ENCODE assay signal across 1 cellular context in the genomic region with DNA sequence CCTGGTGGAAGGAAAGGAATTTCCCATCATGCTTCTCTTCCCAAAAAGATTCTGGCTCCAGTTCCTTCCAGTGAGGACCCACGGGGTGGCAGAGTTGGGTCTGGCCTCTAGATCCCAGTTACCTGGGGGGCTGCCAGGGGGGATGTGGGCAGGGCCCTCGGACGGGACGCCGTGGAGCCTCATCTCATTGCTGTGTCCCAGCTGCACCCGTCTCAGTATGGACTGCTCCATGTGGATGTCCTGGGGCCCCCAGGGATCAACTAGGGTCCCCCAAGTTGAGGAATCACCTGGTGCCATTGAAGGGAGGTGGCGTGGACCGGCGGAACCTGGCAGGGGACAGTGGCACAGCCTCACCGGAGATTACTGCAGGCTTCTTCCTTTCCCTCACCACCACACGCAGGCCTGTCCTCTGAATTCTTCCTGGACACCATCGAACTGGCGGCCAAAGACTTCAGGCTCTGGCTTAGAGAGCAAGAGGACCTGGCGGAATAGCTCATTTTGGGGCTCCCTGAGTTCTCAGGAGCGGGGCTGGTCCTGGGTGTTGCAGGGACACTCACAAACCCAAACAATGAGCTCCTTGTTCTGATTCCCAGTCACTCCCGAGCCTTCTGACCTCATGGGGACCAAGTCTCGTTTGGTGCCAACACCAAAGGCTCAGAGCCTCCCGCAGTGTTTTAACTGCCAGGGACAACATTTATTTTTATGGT.
TF ChIP-seq lines count a peak whose summit lies in the region.

No MANE protein-coding gene starts in this region.

TF ChIP-seq in HepG2, 621 proteins besides CTCF, POLR2A, EP300 and RAD21:
- TF ChIP-seq BCL6 (CRISPR knock-in tag; IDR thresholded peaks at IDR 0.05) (no peak), ZNF335 (CRISPR knock-in tag; IDR thresholded peaks at IDR 0.05) (no peak), ZFP1 (CRISPR knock-in tag; IDR thresholded peaks at IDR 0.05) (no peak), ZC3H4 (CRISPR knock-in tag; IDR thresholded peaks at IDR 0.05; ENCODE audit: borderline replicate concordance) (no peak), RFX1 (IDR thresholded peaks at IDR 0.05) (no peak), RARA (CRISPR knock-in tag; IDR thresholded peaks at IDR 0.05) (no peak)
- TF ChIP-seq, protein P1, sequence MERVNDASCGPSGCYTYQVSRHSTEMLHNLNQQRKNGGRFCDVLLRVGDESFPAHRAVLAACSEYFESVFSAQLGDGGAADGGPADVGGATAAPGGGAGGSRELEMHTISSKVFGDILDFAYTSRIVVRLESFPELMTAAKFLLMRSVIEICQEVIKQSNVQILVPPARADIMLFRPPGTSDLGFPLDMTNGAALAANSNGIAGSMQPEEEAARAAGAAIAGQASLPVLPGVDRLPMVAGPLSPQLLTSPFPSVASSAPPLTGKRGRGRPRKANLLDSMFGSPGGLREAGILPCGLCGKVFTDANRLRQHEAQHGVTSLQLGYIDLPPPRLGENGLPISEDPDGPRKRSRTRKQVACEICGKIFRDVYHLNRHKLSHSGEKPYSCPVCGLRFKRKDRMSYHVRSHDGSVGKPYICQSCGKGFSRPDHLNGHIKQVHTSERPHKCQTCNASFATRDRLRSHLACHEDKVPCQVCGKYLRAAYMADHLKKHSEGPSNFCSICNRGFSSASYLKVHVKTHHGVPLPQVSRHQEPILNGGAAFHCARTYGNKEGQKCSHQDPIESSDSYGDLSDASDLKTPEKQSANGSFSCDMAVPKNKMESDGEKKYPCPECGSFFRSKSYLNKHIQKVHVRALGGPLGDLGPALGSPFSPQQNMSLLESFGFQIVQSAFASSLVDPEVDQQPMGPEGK (CRISPR knock-in tag; IDR thresholded peaks at IDR 0.05) = no peak
